Comparison of ENCODE assay signal across 30 cellular contexts in the genomic region with DNA sequence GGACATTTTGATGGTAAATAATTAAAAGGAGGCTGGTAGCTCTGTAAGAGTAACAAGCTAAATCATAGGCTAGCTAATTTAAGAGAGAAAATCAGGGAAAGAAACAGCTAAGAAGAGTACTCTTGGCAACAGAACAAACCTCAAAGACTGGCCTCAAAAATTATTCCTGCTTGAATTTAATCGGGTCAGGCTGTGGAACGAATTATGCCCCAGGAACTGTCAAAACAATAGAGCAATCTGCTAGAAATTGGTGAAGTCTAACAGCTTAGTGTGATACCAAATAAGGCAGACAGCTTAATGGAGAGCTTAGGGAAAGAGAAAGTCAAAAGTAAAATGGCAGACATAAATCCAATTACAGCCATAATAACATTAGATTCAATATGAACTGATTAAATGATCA.
DNase-seq lines count a peak whose midpoint lies in the region; ATAC-seq and TF ChIP-seq lines count a peak whose summit lies in the region.
"Had no signal": no experiment of that assay in that cellular context is flagged by ENCODE, and none has a peak within 500 bp of the region (broad histone marks: within the 10 kb centered on the region; RNA-seq: fewer than 3 reads in every experiment).

No MANE protein-coding gene starts in this region.

- H3K4me1 ChIP-seq in gastrocnemius medialis, result no peaks in the 10 kb centered on the region
- H3K4me1 ChIP-seq: pancreas had no signal

- no peak for TF ChIP-seq POLR2A in gastrocnemius medialis (IDR thresholded peaks at IDR 0.05)

- H3K36me3 Mint-ChIP-seq in osteocyte (ENCODE audit: unreplicated experiment), result peaks cover 4% of the 10 kb centered on the region
- H3K36me3 Mint-ChIP-seq: immature natural killer cell, natural killer cell had no signal

- H3K9me3 Mint-ChIP-seq in osteocyte (ENCODE audit: unreplicated experiment), result peaks cover 9% of the 10 kb centered on the region
- H3K9me3 Mint-ChIP-seq: activated naive CD4-positive, alpha-beta T cell treated with anti-CD3 and anti-CD28 coated beads for 36 hours; immature natural killer cell; natural killer cell; stimulated activated naive CD8-positive, alpha-beta T cell treated with anti-CD3 and anti-CD28 coated beads, Interleukin-15, amount 100 ng/mL, for 72 hours had no signal

- peaks cover 64% of the 10 kb centered on the region for H3K4me1 Mint-ChIP-seq in osteocyte (ENCODE audit: unreplicated experiment)

- no peaks in the 10 kb centered on the region for H3K27me3 Mint-ChIP-seq in osteocyte (ENCODE audit: unreplicated experiment)

- H3K36me3 ChIP-seq in SK-N-MC (ENCODE audit: insufficient read depth, low read length) (0 out of 2 replicates have a peak, but pooled peaks cover 3% of the 10 kb centered on the region), gastrocnemius medialis (no peaks in the 10 kb centered on the region)
- H3K36me3 ChIP-seq: left lung, pancreas, right lobe of liver, thyroid gland had no signal

- H3K4me3 ChIP-seq in SK-N-MC (no peak overlapping the region), fibroblast of mammary gland (ENCODE audit: control insufficient read depth, low read depth, low read length) (no peak overlapping the region), gastrocnemius medialis (no peak overlapping the region)
- H3K4me3 ChIP-seq: dorsolateral prefrontal cortex, left lung, pancreas, right lobe of liver, thyroid gland had no signal

- H3K27me3 ChIP-seq in gastrocnemius medialis, result no peaks in the 10 kb centered on the region
- H3K27me3 ChIP-seq: left lung, pancreas, right lobe of liver, thyroid gland had no signal

- peak overlapping the region; percentile 81 for H3K27ac Mint-ChIP-seq in osteocyte (ENCODE audit: unreplicated experiment)
- H3K27ac Mint-ChIP-seq: activated naive CD4-positive, alpha-beta T cell treated with anti-CD3 and anti-CD28 coated beads for 36 hours; activated T-cell treated with anti-CD3 and anti-CD28 coated beads, Interleukin-2, amount 50 U/mL, for 72 hours; immature natural killer cell; natural killer cell; stimulated activated naive CD8-positive, alpha-beta T cell treated with anti-CD3 and anti-CD28 coated beads, Interleukin-15, amount 100 ng/mL, for 72 hours had no signal

- ATAC-seq in gastrocnemius medialis, result no peak
- no peak for ATAC-seq in GM19324 (IDR thresholded peaks at IDR 0.05; ENCODE audit: low FRiP score, unreplicated experiment)
- ATAC-seq: activated T-cell treated with anti-CD3 and anti-CD28 coated beads, Interleukin-2, amount 50 U/mL, for 72 hours; left lung; natural killer cell; pancreas; right lobe of liver; stimulated activated naive CD8-positive, alpha-beta T cell treated with anti-CD3 and anti-CD28 coated beads, Interleukin-15, amount 100 ng/mL, for 72 hours had no signal

- no peak for TF ChIP-seq CTCF in fibroblast of mammary gland (conservative IDR thresholded peaks at IDR 0.05; ENCODE audit: control insufficient read depth, insufficient read depth, low read depth, low read length)
- TF ChIP-seq CTCF in osteocyte (IDR thresholded peaks at IDR 0.05), result no peak
- no peak for TF ChIP-seq CTCF in gastrocnemius medialis (IDR thresholded peaks at IDR 0.05 in 4 of 5, conservative IDR thresholded peaks at IDR 0.05 in 1 of 5)

- in situ Hi-C loops in gastrocnemius medialis (cut with MboI; ENCODE audit: low sequenced_read_pairs in 4 of 4), result no loop called here

- peak; percentile 67 for DNase-seq in EH (ENCODE audit: low read depth)
- no peak for DNase-seq in SK-N-MC (ENCODE audit: low read depth, low spot score)
- DNase-seq in fibroblast of mammary gland (ENCODE audit: low read depth), result peak; percentile 34
- no peak for DNase-seq in osteocyte (ENCODE audit: extremely low spot score, unreplicated experiment)
- no peak for DNase-seq in gastrocnemius medialis
- no peak for DNase-seq in activated CD4-positive, CD25-positive, alpha-beta regulatory T cell treated with anti-CD3 and anti-CD28 coated beads, Interleukin-2, amount 50 U/mL, for 72 hours
- no peak for DNase-seq in HCEC 1CT
- DNase-seq: activated CD4-positive, alpha-beta T cell treated with anti-CD3 and anti-CD28 coated beads for 4 hours; activated naive CD4-positive, alpha-beta T cell treated with anti-CD3 and anti-CD28 coated beads for 36 hours; activated T-cell treated with anti-CD3 and anti-CD28 coated beads, Interleukin-2, amount 50 U/mL, for 72 hours; amygdala; caudate nucleus; dorsolateral prefrontal cortex; foreskin melanocyte; hippocampal formation; immature natural killer cell; KG1; left lung; MV-4-11; natural killer cell; NCI-H1694; NCI-H2171; NCI-H510A treated with DMSO at 0.1 percent for 48 hours; pancreas; right lobe of liver; RPMI8226; stimulated activated naive CD8-positive, alpha-beta T cell treated with anti-CD3 and anti-CD28 coated beads, Interleukin-15, amount 100 ng/mL, for 72 hours; T-helper 2 cell; thyroid gland had no signal

- intact Hi-C loops in gastrocnemius medialis (cut with DNase I; ENCODE audit: low total_unique reads), result no loop called here

- peaks cover 3% of the 10 kb centered on the region; the same call in 1 of the 2 replicates for H3K9me3 ChIP-seq in SK-N-MC (ENCODE audit: low read depth, low read length)
- no peaks in the 10 kb centered on the region for H3K9me3 ChIP-seq in gastrocnemius medialis
- H3K9me3 ChIP-seq: pancreas, right lobe of liver, thyroid gland had no signal

- H3K27ac ChIP-seq in SK-N-MC, result peak overlapping the region; percentile 82
- H3K27ac ChIP-seq in gastrocnemius medialis, result no peak overlapping the region
- H3K27ac ChIP-seq: dorsolateral prefrontal cortex, left lung, pancreas, right lobe of liver, thyroid gland had no signal

- H3K4me3 Mint-ChIP-seq in osteocyte (ENCODE audit: unreplicated experiment), result no peak overlapping the region
- H3K4me3 Mint-ChIP-seq: activated naive CD4-positive, alpha-beta T cell treated with anti-CD3 and anti-CD28 coated beads for 36 hours; activated T-cell treated with anti-CD3 and anti-CD28 coated beads, Interleukin-2, amount 50 U/mL, for 72 hours; immature natural killer cell; natural killer cell; stimulated activated naive CD8-positive, alpha-beta T cell treated with anti-CD3 and anti-CD28 coated beads, Interleukin-15, amount 100 ng/mL, for 72 hours had no signal

- H3K9ac ChIP-seq in SK-N-MC (ENCODE audit: insufficient read length), result no peak overlapping the region

Comparison
In these comparisons a context has a peak if more than half of its experiments do, and no peak if none do; other contexts are left out.
1. DNase-seq: peak in EH (single experiment) and fibroblast of mammary gland (single experiment); none in SK-N-MC (single experiment), osteocyte (single experiment), gastrocnemius medialis (0 of 2), activated CD4-positive, CD25-positive, alpha-beta regulatory T cell treated with anti-CD3 and anti-CD28 coated beads, Interleukin-2, amount 50 U/mL, for 72 hours (single experiment) and HCEC 1CT (single experiment).